8 cellular contexts compared by ENCODE assay signal in genomic region chr3:183298708-183299153, GRCh38. TPM values are rescaled to one million over a fixed set of nuclear protein-coding genes. Genes with fewer than 3 reads are reported as not detected.
DNase-seq lines count a peak whose midpoint lies in the region; ATAC-seq and TF ChIP-seq lines count a peak whose summit lies in the region.

No MANE protein-coding gene starts in this region.

- CTCF ChIA-PET in CD4-positive, alpha-beta T cell (lab: Charles Lee): no interaction called here

- POLR2A ChIA-PET in CD4-positive, alpha-beta T cell (lab: Charles Lee): interaction anchor here (0.6 kb wide), 1 partner anchor 22 kb away, joined by 4 read pairs; no protein-coding TSS in a partner anchor

- no peaks in the 10 kb centered on the region for H3K36me3 Mint-ChIP-seq in CD4-positive, alpha-beta T cell (ENCODE audit: low read depth)
- H3K36me3 Mint-ChIP-seq in T-helper 2 cell treated with Interferon-gamma antibody and Interleukin-4, amounts not matched to agents 5 μg/mL and 100 μg/mL, for 36 hours (ENCODE audit: low read depth): peaks cover 12% of the 10 kb centered on the region

- H3K9me3 Mint-ChIP-seq in CD4-positive, alpha-beta T cell: no peaks in the 10 kb centered on the region
- no peaks in the 10 kb centered on the region for H3K9me3 Mint-ChIP-seq in T-helper 2 cell treated with Interferon-gamma antibody and Interleukin-4, amounts not matched to agents 5 μg/mL and 100 μg/mL, for 36 hours

- peak; percentile 71 for DNase-seq in EH (ENCODE audit: low read depth)
- DNase-seq in NCI-H345 (lab: John Stamatoyannopoulos, UW): peak; percentile 80
- peak; percentile 98 for DNase-seq in choroid plexus epithelial cell (ENCODE audit: low read depth)
- DNase-seq in midbrain (lab: John Stamatoyannopoulos, UW): peak; percentile 41
- DNase-seq in CD4-positive, alpha-beta T cell: no peak
- DNase-seq in activated CD4-positive, CD25-positive, alpha-beta regulatory T cell (lab: John Stamatoyannopoulos, UW): no peak
- no peak for DNase-seq in T-helper 2 cell treated with Interferon-gamma antibody and Interleukin-4, amounts not matched to agents 5 μg/mL and 100 μg/mL, for 36 hours (ENCODE audit: low spot score)
- no peak for DNase-seq in NAMALWA (ENCODE audit: low spot score)

- no peak overlapping the region for H3K27ac ChIP-seq in CD4-positive, alpha-beta T cell (ENCODE audit: low read depth, low read length)

- TF ChIP-seq CTCF in choroid plexus epithelial cell (conservative IDR thresholded peaks at IDR 0.05; ENCODE audit: low read depth, low read length): no peak
- no peak for TF ChIP-seq CTCF in CD4-positive, alpha-beta T cell (IDR thresholded peaks at IDR 0.05)

- H3K27ac Mint-ChIP-seq in CD4-positive, alpha-beta T cell: no peak overlapping the region
- H3K27ac Mint-ChIP-seq in T-helper 2 cell treated with Interferon-gamma antibody and Interleukin-4, amounts not matched to agents 5 μg/mL and 100 μg/mL, for 36 hours: no peak overlapping the region

- ATAC-seq in CD4-positive, alpha-beta T cell (ENCODE audit: poor library complexity): no peak

- no peak overlapping the region for H3K4me3 Mint-ChIP-seq in CD4-positive, alpha-beta T cell
- H3K4me3 Mint-ChIP-seq in T-helper 2 cell treated with Interferon-gamma antibody and Interleukin-4, amounts not matched to agents 5 μg/mL and 100 μg/mL, for 36 hours: no peak overlapping the region

- intact Hi-C loops in CD4-positive, alpha-beta T cell (cut with DNase I, micrococcal nuclease): no loop called here

- H3K9me3 ChIP-seq in CD4-positive, alpha-beta T cell (ENCODE audit: control insufficient read depth, low read length): no peaks in the 10 kb centered on the region

- no peaks in the 10 kb centered on the region for H3K4me1 Mint-ChIP-seq in CD4-positive, alpha-beta T cell (ENCODE audit: low read depth)
- H3K4me1 Mint-ChIP-seq in T-helper 2 cell treated with Interferon-gamma antibody and Interleukin-4, amounts not matched to agents 5 μg/mL and 100 μg/mL, for 36 hours (ENCODE audit: low read depth): peaks cover 7% of the 10 kb centered on the region

- no peaks in the 10 kb centered on the region for H3K27me3 Mint-ChIP-seq in CD4-positive, alpha-beta T cell
- no peaks in the 10 kb centered on the region for H3K27me3 Mint-ChIP-seq in T-helper 2 cell treated with Interferon-gamma antibody and Interleukin-4, amounts not matched to agents 5 μg/mL and 100 μg/mL, for 36 hours (ENCODE audit: low read depth)

- no peak overlapping the region for H3K4me3 ChIP-seq in choroid plexus epithelial cell (ENCODE audit: low read depth, low read length)

- H3K27me3 ChIP-seq in CD4-positive, alpha-beta T cell (ENCODE audit: control insufficient read depth, insufficient read depth, low read length): no peaks in the 10 kb centered on the region

RNA-seq across cellular contexts. Expression of gene B3GNT5, which starts 45.7 kb away (rescaled TPM):
- under 1 TPM; 0.60 to 0.73 TPM for total RNA-seq in CD4-positive, alpha-beta T cell

Comparison
In these comparisons a context has a peak if more than half of its experiments do, and no peak if none do; other contexts are left out.
1. DNase-seq: peak in EH (single experiment), NCI-H345 (single experiment), choroid plexus epithelial cell (single experiment) and midbrain (single experiment); none in CD4-positive, alpha-beta T cell (0 of 10), activated CD4-positive, CD25-positive, alpha-beta regulatory T cell (0 of 4), T-helper 2 cell treated with Interferon-gamma antibody and Interleukin-4, amounts not matched to agents 5 μg/mL and 100 μg/mL, for 36 hours (single experiment) and NAMALWA (single experiment).